ENCODE assay signal across 18 cellular contexts in the genomic region with DNA sequence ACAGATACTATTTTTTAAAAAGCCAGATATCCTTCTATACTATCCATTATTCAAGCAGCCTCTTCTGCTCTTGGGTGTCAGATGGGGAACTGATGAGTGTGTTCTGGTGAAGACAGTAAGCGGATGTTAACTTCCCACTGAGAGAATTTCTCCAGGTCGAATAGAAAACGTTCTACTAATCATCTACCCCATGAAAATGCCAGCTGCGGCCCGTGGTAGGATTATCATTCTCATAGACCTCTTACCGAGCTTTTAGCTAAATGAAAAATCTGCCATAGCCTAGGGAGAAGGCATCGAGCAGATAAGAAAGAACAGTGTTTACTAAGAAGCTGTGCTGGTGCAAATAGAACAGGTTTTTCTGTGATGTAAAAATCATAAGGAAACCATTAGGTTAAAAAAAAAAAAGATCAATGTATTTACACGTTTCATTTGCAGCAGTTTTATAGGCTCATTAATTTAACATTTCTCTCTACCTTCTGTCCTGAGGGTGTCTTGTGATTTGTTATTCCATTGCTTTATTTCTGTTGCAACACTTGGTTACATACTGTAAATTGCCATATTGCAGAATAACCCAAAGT.
"Had no signal": no experiment of that assay in that cellular context is flagged by ENCODE, and none has a peak within 500 bp of the region (broad histone marks: within the 10 kb centered on the region; RNA-seq: fewer than 3 reads in every experiment).

No MANE protein-coding gene starts in this region.

- FAIRE-seq: bronchial epithelial cell had no signal

- H3K27me3 ChIP-seq: adrenal gland, gastroesophageal sphincter, tibial nerve, vagina had no signal

- H3K4me1 ChIP-seq: adrenal gland, gastroesophageal sphincter, lower lobe of right lung, tibial nerve, vagina had no signal

- H3K36me3 ChIP-seq: adrenal gland, gastroesophageal sphincter, lower lobe of right lung, tibial nerve, vagina had no signal

- H3K4me3 ChIP-seq: adrenal gland, gastroesophageal sphincter, lower lobe of right lung, tibial nerve, vagina had no signal

- H3K27ac ChIP-seq: adrenal gland, gastroesophageal sphincter, lower lobe of right lung, tibial nerve, vagina had no signal

- DNase-seq: activated CD4-positive, CD25-positive, alpha-beta regulatory T cell treated with anti-CD3 and anti-CD28 coated beads, Interleukin-2, amount 50 U/mL, for 72 hours; activated effector memory CD4-positive, alpha-beta T cell treated with anti-CD3 and anti-CD28 coated beads, Interleukin-2, amount 50 U/mL, for 16 hours; activated T-cell treated with anti-CD3 and anti-CD28 coated beads, Interleukin-2, amount 50 U/mL, for 72 hours; adrenal gland; cerebellar nuclear complex; cortex of kidney; effector CD4-positive, alpha-beta T cell; islet precursor cell; left colon; lower lobe of right lung; natural killer cell; nucleus accumbens; stimulated activated CD4-positive, alpha-beta T cell treated with anti-CD3 and anti-CD28 coated beads, Interleukin-2, amount 100 ng/mL, for 24 hours; stimulated activated naive CD8-positive, alpha-beta T cell treated with anti-CD3 and anti-CD28 coated beads, Interleukin-15, Interleukin-2, amounts not matched to agents 100 U/mL and 50 U/mL, for 24 hours had no signal

- H3K9me3 ChIP-seq: adrenal gland, gastroesophageal sphincter, lower lobe of right lung, tibial nerve, vagina had no signal
